32 cellular contexts compared by ENCODE assay signal in genomic region chr7:69663911-69664310, GRCh38.
DNase-seq lines count a peak whose midpoint lies in the region; ATAC-seq and TF ChIP-seq lines count a peak whose summit lies in the region.
"Had no signal": no experiment of that assay in that cellular context is flagged by ENCODE, and none has a peak within 500 bp of the region (broad histone marks: within the 10 kb centered on the region; RNA-seq: fewer than 3 reads in every experiment).

No MANE protein-coding gene starts in this region.

- DNase-seq in NCI-H510A treated with DMSO at 0.1 percent for 48 hours (lab: John Stamatoyannopoulos, UW) (peak; percentile 35), NCI-H510A (lab: John Stamatoyannopoulos, UW) (no peak), NAMALWA (ENCODE audit: low spot score) (peak; percentile 73), OCI-LY7 (ENCODE audit: low spot score) (no peak), NCI-H226 (no peak), RWPE1 (ENCODE audit: low spot score) (no peak)
- DNase-seq: activated CD4-positive, alpha-beta T cell treated with anti-CD3 and anti-CD28 coated beads, Interleukin-2, amount 50 U/mL, for 1 hour; activated CD4-positive, CD25-positive, alpha-beta regulatory T cell; activated effector memory CD4-positive, alpha-beta T cell treated with anti-CD3 and anti-CD28 coated beads, Interleukin-2, amount 50 U/mL, for 16 hours; activated naive CD8-positive, alpha-beta T cell treated with anti-CD3 and anti-CD28 coated beads, Interleukin-2, amount 10 ng/mL, durations not matched to agents 7 days and 5 days; activated T-cell treated with anti-CD3 and anti-CD28 coated beads, Interleukin-2, amount 50 U/mL, for 1 hour; BE2C; caudate nucleus; CD8-positive, alpha-beta T cell; effector memory CD8-positive, alpha-beta T cell; GOT3; HFFc6; hypothalamus; immature natural killer cell; KG1; left cardiac atrium; NCI-H1436 treated with DMSO at 0.1 percent for 48 hours; NCI-H774; nephron progenitor cell; RPMI8226; stimulated activated CD4-positive, alpha-beta T cell treated with anti-CD3 and anti-CD28 coated beads, Interleukin-4, amount 100 ng/mL, for 24 hours; trophoblast cell had no signal

- no peaks in the 10 kb centered on the region; the same call in 1 of the 2 replicates for H3K36me3 ChIP-seq in OCI-LY7 (ENCODE audit: insufficient read depth, low read length)
- H3K36me3 ChIP-seq: BE2C had no signal

- H3K27ac ChIP-seq in OCI-LY7 (ENCODE audit: low read depth, low read length, poor library complexity, severe bottlenecking) (no peak overlapping the region), RWPE1 (no peak overlapping the region)
- H3K27ac ChIP-seq: coronary artery, HL-60 had no signal

- H3K79me2 ChIP-seq in OCI-LY7 (ENCODE audit: insufficient read depth, low read depth, low read length): peaks cover 81% of the 10 kb centered on the region

- H3K9me3 Mint-ChIP-seq in stimulated activated memory B cell treated with anti-CD40 and anti-IgM and Interleukin-4, amounts not matched to agents 10 μg/mL and 1 μg/mL and 100 μg/mL, for 72 hours: peaks cover 3% of the 10 kb centered on the region
- H3K9me3 Mint-ChIP-seq: activated naive CD8-positive, alpha-beta T cell treated with anti-CD3 and anti-CD28 coated beads, Interleukin-2, amount 10 ng/mL, durations not matched to agents 7 days and 5 days; CD8-positive, alpha-beta T cell; effector memory CD8-positive, alpha-beta T cell; immature natural killer cell; T-helper 1 cell treated with Interleukin-12 subunit alpha and Interleukin-12 subunit beta and Interleukin-4 antibody, amounts not matched to agents 30 μg/mL and 1 μg/mL, for 36 hours had no signal

- no peaks in the 10 kb centered on the region for H3K36me3 Mint-ChIP-seq in stimulated activated memory B cell treated with anti-CD40 and anti-IgM and Interleukin-4, amounts not matched to agents 10 μg/mL and 1 μg/mL and 100 μg/mL, for 72 hours
- H3K36me3 Mint-ChIP-seq: activated naive CD8-positive, alpha-beta T cell treated with anti-CD3 and anti-CD28 coated beads, Interleukin-2, amount 10 ng/mL, durations not matched to agents 7 days and 5 days; CD8-positive, alpha-beta T cell; immature natural killer cell had no signal

- BruUV-seq in OCI-LY7 (replicated peaks; lab: Mats Ljungman, UMichigan): no TSS peak

- no peak overlapping the region for H3K4me3 ChIP-seq in OCI-LY7 (ENCODE audit: low read depth, low read length, poor library complexity, severe bottlenecking)
- H3K4me3 ChIP-seq: coronary artery had no signal

- H3K27ac Mint-ChIP-seq in stimulated activated memory B cell treated with anti-CD40 and anti-IgM and Interleukin-4, amounts not matched to agents 10 μg/mL and 1 μg/mL and 100 μg/mL, for 72 hours: peak overlapping the region; percentile 85
- H3K27ac Mint-ChIP-seq: activated naive CD8-positive, alpha-beta T cell treated with anti-CD3 and anti-CD28 coated beads, Interleukin-2, amount 10 ng/mL, durations not matched to agents 7 days and 5 days; CD8-positive, alpha-beta T cell; effector memory CD8-positive, alpha-beta T cell; HFFc6; immature natural killer cell; nephron progenitor cell; T-helper 1 cell treated with Interleukin-12 subunit alpha and Interleukin-12 subunit beta and Interleukin-4 antibody, amounts not matched to agents 30 μg/mL and 1 μg/mL, for 36 hours had no signal

- peak overlapping the region; percentile 48 for H3K4me2 ChIP-seq in OCI-LY7 (ENCODE audit: low read length)

- H3K27me3 Mint-ChIP-seq in stimulated activated memory B cell treated with anti-CD40 and anti-IgM and Interleukin-4, amounts not matched to agents 10 μg/mL and 1 μg/mL and 100 μg/mL, for 72 hours: no peaks in the 10 kb centered on the region

- H2AFZ ChIP-seq in OCI-LY7 (ENCODE audit: low read length): no peak overlapping the region

- H3K9me2 ChIP-seq in OCI-LY7 (ENCODE audit: insufficient read depth, low read length): no peaks in the 10 kb centered on the region

- no peak for TF ChIP-seq CTCF in OCI-LY7 (conservative IDR thresholded peaks at IDR 0.05; ENCODE audit: low read length)
- no peak for TF ChIP-seq CTCF in RWPE1 (conservative IDR thresholded peaks at IDR 0.05; ENCODE audit: low read depth)

- 0 out of 2 replicates have a peak, but pooled peaks cover 4% of the 10 kb centered on the region for H4K20me1 ChIP-seq in OCI-LY7 (ENCODE audit: insufficient read depth, low read length)

- H3K4me1 ChIP-seq in OCI-LY7 (ENCODE audit: insufficient read depth, low read length, poor library complexity, severe bottlenecking): peaks cover 57% of the 10 kb centered on the region
- H3K4me1 ChIP-seq: BE2C had no signal

- H3K4me1 Mint-ChIP-seq in stimulated activated memory B cell treated with anti-CD40 and anti-IgM and Interleukin-4, amounts not matched to agents 10 μg/mL and 1 μg/mL and 100 μg/mL, for 72 hours: peaks cover 40% of the 10 kb centered on the region
- H3K4me1 Mint-ChIP-seq: activated naive CD8-positive, alpha-beta T cell treated with anti-CD3 and anti-CD28 coated beads, Interleukin-2, amount 10 ng/mL, durations not matched to agents 7 days and 5 days had no signal

- POLR2A ChIA-PET in OCI-LY7 (lab: Charles Lee): interaction anchor here (0.8 to 1.7 kb wide), 4 partner anchors 8 to 188 kb away, joined by 3 to 7 read pairs (median 4); no protein-coding TSS in a partner anchor
- POLR2A ChIA-PET in RWPE1 (lab: Yijun Ruan, JAX; ENCODE audit: low non-redundant PET): no interaction called here

- H3K4me3 Mint-ChIP-seq in stimulated activated memory B cell treated with anti-CD40 and anti-IgM and Interleukin-4, amounts not matched to agents 10 μg/mL and 1 μg/mL and 100 μg/mL, for 72 hours: peak overlapping the region; percentile 58
- H3K4me3 Mint-ChIP-seq: activated naive CD8-positive, alpha-beta T cell treated with anti-CD3 and anti-CD28 coated beads, Interleukin-2, amount 10 ng/mL, durations not matched to agents 7 days and 5 days; CD8-positive, alpha-beta T cell; effector memory CD8-positive, alpha-beta T cell; HFFc6; immature natural killer cell; nephron progenitor cell; T-helper 1 cell treated with Interleukin-12 subunit alpha and Interleukin-12 subunit beta and Interleukin-4 antibody, amounts not matched to agents 30 μg/mL and 1 μg/mL, for 36 hours had no signal

- no peaks in the 10 kb centered on the region for H3K9me3 ChIP-seq in OCI-LY7 (ENCODE audit: low read length)
- H3K9me3 ChIP-seq: BE2C had no signal

- CTCF ChIA-PET in OCI-LY7 (lab: Charles Lee; ENCODE audit: unreplicated experiment): no interaction called here
- CTCF ChIA-PET in RWPE1 (lab: Yijun Ruan, JAX): no interaction called here

- intact Hi-C loops in OCI-LY7 (cut with micrococcal nuclease; ENCODE audit: unreplicated experiment): no loop called here

- ATAC-seq in stimulated activated memory B cell treated with anti-CD40 and anti-IgM and Interleukin-4, amounts not matched to agents 10 μg/mL and 1 μg/mL and 100 μg/mL, for 72 hours: peak; percentile 52
- ATAC-seq in HG02884 (IDR thresholded peaks at IDR 0.05; ENCODE audit: unreplicated experiment): no peak
- ATAC-seq: CD8-positive, alpha-beta T cell; left cardiac atrium had no signal

Comparison
In these comparisons a context has a peak if more than half of its experiments do, and no peak if none do; other contexts are left out.
1. DNase-seq: peak in NCI-H510A treated with DMSO at 0.1 percent for 48 hours (single experiment) and NAMALWA (single experiment); none in NCI-H510A (single experiment), OCI-LY7 (single experiment), NCI-H226 (single experiment) and RWPE1 (single experiment).